In the genomic region with DNA sequence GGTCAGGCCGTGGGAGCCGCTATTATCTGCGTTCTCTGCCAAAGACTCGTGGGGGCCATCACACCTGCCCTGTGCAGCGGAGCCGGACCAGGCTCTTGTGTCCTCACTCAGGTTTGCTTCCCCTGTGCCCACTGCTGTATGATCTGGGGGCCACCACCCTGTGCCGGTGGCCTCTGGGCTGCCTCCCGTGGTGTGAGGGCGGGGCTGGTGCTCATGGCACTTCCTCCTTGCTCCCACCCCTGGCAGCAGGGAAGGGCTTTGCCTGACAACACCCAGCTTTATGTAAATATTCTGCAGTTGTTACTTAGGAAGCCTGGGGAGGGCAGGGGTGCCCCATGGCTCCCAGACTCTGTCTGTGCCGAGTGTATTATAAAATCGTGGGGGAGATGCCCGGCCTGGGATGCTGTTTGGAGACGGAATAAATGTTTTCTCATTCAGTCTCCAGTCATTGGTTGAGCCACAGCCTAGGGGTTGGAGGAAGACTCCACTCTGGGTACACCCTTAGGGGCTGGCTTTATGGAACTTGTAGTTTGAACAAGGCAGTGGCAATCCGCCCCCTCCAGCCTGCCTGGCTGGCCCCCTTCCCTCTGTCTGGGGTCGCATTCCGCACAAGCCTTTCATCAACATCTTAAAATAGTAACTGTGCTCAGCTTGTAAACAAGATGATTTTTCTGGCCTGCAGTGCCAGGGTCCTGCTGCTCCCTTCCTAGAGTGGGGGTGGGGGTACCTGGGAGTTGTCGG, we compare ENCODE assay signal across 8 cellular contexts. TPM values are rescaled to one million over a fixed set of nuclear protein-coding genes. Genes with fewer than 3 reads are reported as not detected.
A peak's percentile ranks its signal among the peaks of the same experiment; 100 is the strongest.
DNase-seq lines count a peak whose midpoint lies in the region; ATAC-seq, FAIRE-seq and TF ChIP-seq lines count a peak whose summit lies in the region.

No MANE protein-coding gene starts in this region.

- peak overlapping the region; percentile 3; the same call in 1 of the 2 replicates for H3K4me2 ChIP-seq in GM23338
- no peak overlapping the region for H3K4me2 ChIP-seq in HepG2 (ENCODE audit: low read depth, low read length)

- in situ Hi-C loops in HepG2 (cut with HindIII; ENCODE audit: extremely low pct_ligation_motif_present, low pct_unique_long_range_greater_than_20kb): no loop called here

- H3K27me3 ChIP-seq in A673 (replicated peaks; ENCODE audit: insufficient read depth, low read depth, low read length, poor library complexity) (no peaks in the 10 kb centered on the region), GM23338 (ENCODE audit: insufficient read depth) (no peaks in the 10 kb centered on the region), HepG2 (ENCODE audit: control insufficient read depth in 1 of 2, insufficient read depth in 2 of 2, low read length in 2 of 2) (no peaks in the 10 kb centered on the region), vagina (no peaks in the 10 kb centered on the region)

- intact Hi-C loops in A673 (cut with micrococcal nuclease; ENCODE audit: unreplicated experiment) (no loop called here), HepG2 (cut with micrococcal nuclease; ENCODE audit: unreplicated experiment) (no loop called here), vagina (cut with DNase I) (no loop called here)

- peak; percentile 2 for ATAC-seq in GM23338
- ATAC-seq in activated naive CD4-positive, alpha-beta T cell treated with anti-CD3 and anti-CD28 coated beads, Interleukin-2, amount 50 U/mL, for 72 hours: no peak
- no peak for ATAC-seq in HepG2

- H2AFZ ChIP-seq in GM23338 (no peak overlapping the region), HepG2 (ENCODE audit: low read length) (no peak overlapping the region)

- H3K9me2 ChIP-seq in GM23338 (ENCODE audit: insufficient read depth): no peaks in the 10 kb centered on the region

- TF ChIP-seq POLR2A in HepG2 (IDR thresholded peaks at IDR 0.05; ENCODE audit: insufficient read depth in 1 of 2, low read depth in 2 of 2, low read length in 2 of 2): peak; percentile 12 to 39; a peak in 1 of 4 replicates
- TF ChIP-seq POLR2A in vagina (IDR thresholded peaks at IDR 0.05): no peak

- H3K4me3 Mint-ChIP-seq in GM23338: peak overlapping the region; percentile 7; the same call in 1 of the 3 replicates

- no peak for TF ChIP-seq RAD21 in HepG2 (CRISPR knock-in tag; IDR thresholded peaks at IDR 0.05)

- peak overlapping the region; percentile 78; the same call in 1 of the 2 replicates for H3K27ac Mint-ChIP-seq in GM23338
- peak overlapping the region; percentile 83 to 95 for H3K27ac Mint-ChIP-seq in activated naive CD4-positive, alpha-beta T cell treated with anti-CD3 and anti-CD28 coated beads, Interleukin-2, amount 50 U/mL, for 72 hours

- H3K9me3 Mint-ChIP-seq in GM23338: no peaks in the 10 kb centered on the region; the same call in 1 of the 3 replicates
- H3K9me3 Mint-ChIP-seq in activated naive CD4-positive, alpha-beta T cell treated with anti-CD3 and anti-CD28 coated beads, Interleukin-2, amount 50 U/mL, for 72 hours: no peaks in the 10 kb centered on the region

- DNase-seq in A673 (ENCODE audit: low spot score): peak; percentile 32
- no peak for DNase-seq in GM23338 (ENCODE audit: low spot score)
- no peak for DNase-seq in activated naive CD4-positive, alpha-beta T cell treated with anti-CD3 and anti-CD28 coated beads, Interleukin-2, amount 50 U/mL, for 72 hours (ENCODE audit: low spot score in 2 of 2)
- DNase-seq in HepG2 (ENCODE audit: low spot score): no peak
- no peak for DNase-seq in vagina (ENCODE audit: extremely low spot score in 2 of 2)
- DNase-seq in stimulated activated naive CD4-positive, alpha-beta T cell treated with Interleukin-2 at 50 U/mL for 16 hours (lab: John Stamatoyannopoulos, UW): no peak
- no peak for DNase-seq in RKO (ENCODE audit: low spot score)
- no peak for DNase-seq in HTR-8/SVneo (ENCODE audit: insufficient read length, low spot score)

- H4K20me1 ChIP-seq in GM23338 (replicated peaks; ENCODE audit: insufficient read depth) (peaks cover 13% of the 10 kb centered on the region), HepG2 (ENCODE audit: insufficient read depth, low read length) (peaks cover 5% of the 10 kb centered on the region; the same call in 1 of the 2 replicates)

- WGBS in HepG2 (ENCODE audit: low lambda C conversion rate): 88% methylated on average over 17 of the region's 17 CpGs

- peaks cover 48% of the 10 kb centered on the region for H3K36me3 Mint-ChIP-seq in GM23338 (ENCODE audit: low read depth)
- peaks cover 7 to 17% of the 10 kb centered on the region in 2 donors for H3K36me3 Mint-ChIP-seq in activated naive CD4-positive, alpha-beta T cell treated with anti-CD3 and anti-CD28 coated beads, Interleukin-2, amount 50 U/mL, for 72 hours

- no peak for TF ChIP-seq EP300 in HepG2 (IDR thresholded peaks at IDR 0.05; ENCODE audit: low read depth in 2 of 2, low read length in 2 of 2)
- no peak for TF ChIP-seq EP300 in HepG2 (CRISPR knock-in tag; IDR thresholded peaks at IDR 0.05; ENCODE audit: borderline replicate concordance)

- no peak overlapping the region for H3K9ac ChIP-seq in HepG2 (ENCODE audit: insufficient read depth, low read depth, low read length)

- H3F3A ChIP-seq in GM23338 (replicated peaks; ENCODE audit: low read depth): peaks cover 16% of the 10 kb centered on the region; the same call in 1 of the 2 replicates

- POLR2A ChIA-PET in A673 (lab: Charles Lee; ENCODE audit: low non-redundant PET): interaction anchor here (0.6 kb wide), 1 partner anchor 15 kb away, joined by 3 read pairs; the partner anchor contains the start of genes AFMID and TK1
- POLR2A ChIA-PET in HepG2 (lab: Yijun Ruan, JAX): interaction anchor here (1.7 kb wide), 1 partner anchor 15 kb away, joined by 6 read pairs; the partner anchor contains the start of genes AFMID and TK1

- peaks cover 53% of the 10 kb centered on the region for H3K4me1 Mint-ChIP-seq in GM23338

- TF ChIP-seq CTCF in A673 (conservative IDR thresholded peaks at IDR 0.05; ENCODE audit: low read depth, low read length) (no peak), GM23338 (conservative IDR thresholded peaks at IDR 0.05; ENCODE audit: low read depth in 2 of 2) (no peak), HepG2 (CRISPR knock-in tag; IDR thresholded peaks at IDR 0.05) (no peak), vagina (IDR thresholded peaks at IDR 0.05) (no peak)

- H3K9me3 ChIP-seq in A673 (ENCODE audit: low read depth, low read length, poor library complexity, severe bottlenecking): no peaks in the 10 kb centered on the region
- H3K9me3 ChIP-seq in HepG2 (ENCODE audit: low read length): no peaks in the 10 kb centered on the region
- H3K9me3 ChIP-seq in vagina: no peaks in the 10 kb centered on the region

- FAIRE-seq in HepG2 (lab: Jason Lieb, UNC) (no peak), HTR-8/SVneo (lab: Jason Lieb, UNC) (no peak)

- H3K79me2 ChIP-seq in GM23338 (replicated peaks; ENCODE audit: insufficient read depth): no peaks in the 10 kb centered on the region
- peaks cover 8% of the 10 kb centered on the region for H3K79me2 ChIP-seq in HepG2 (ENCODE audit: insufficient read depth, low read length)

- H3K4me1 ChIP-seq in A673 (ENCODE audit: insufficient read depth, low read length, poor library complexity, severe bottlenecking): peaks cover 11% of the 10 kb centered on the region
- H3K4me1 ChIP-seq in GM23338 (ENCODE audit: insufficient read depth): peaks cover 21% of the 10 kb centered on the region
- H3K4me1 ChIP-seq in HepG2 (ENCODE audit: insufficient read depth, low read length): peaks cover 45% of the 10 kb centered on the region
- H3K4me1 ChIP-seq in vagina: peaks cover 79% of the 10 kb centered on the region

- BruUV-seq in A673 (replicated peaks; lab: Mats Ljungman, UMichigan): no TSS peak
- no TSS peak for BruUV-seq in HepG2 (replicated peaks; lab: Mats Ljungman, UMichigan)

- H3K27ac ChIP-seq in A673 (ENCODE audit: low read depth, low read length, poor library complexity, severe bottlenecking) (no peak overlapping the region), GM23338 (ENCODE audit: low read depth) (peak overlapping the region; percentile 66; the same call in 1 of the 2 replicates), HepG2 (ENCODE audit: extremely low read length, insufficient read depth, low read length) (no peak overlapping the region), vagina (peak overlapping the region; percentile 79)

- peaks cover 31% of the 10 kb centered on the region for H3K27me3 Mint-ChIP-seq in GM23338 (ENCODE audit: insufficient read depth, low read depth, poor library complexity)

- peaks cover 20% of the 10 kb centered on the region for H3K36me3 ChIP-seq in A673 (ENCODE audit: insufficient read depth, low read length, poor library complexity, severe bottlenecking)
- H3K36me3 ChIP-seq in GM23338 (ENCODE audit: insufficient read depth): no peaks in the 10 kb centered on the region
- peaks cover 10 to 40% of the 10 kb centered on the region in 2 experiments for H3K36me3 ChIP-seq in HepG2 (replicated peaks in 1 of 2; ENCODE audit: control insufficient read depth in 1 of 2, insufficient read depth in 2 of 2, low read length in 2 of 2)
- no peaks in the 10 kb centered on the region for H3K36me3 ChIP-seq in vagina

- H3K4me3 ChIP-seq in A673 (ENCODE audit: low read depth, low read length, poor library complexity, severe bottlenecking): no peak overlapping the region
- H3K4me3 ChIP-seq in GM23338: no peak overlapping the region
- H3K4me3 ChIP-seq in HepG2 (replicated peaks in 1 of 3; ENCODE audit: insufficient read depth in 1 of 3, low read depth in 2 of 3, low read length in 3 of 3): no peak overlapping the region
- no peak overlapping the region for H3K4me3 ChIP-seq in vagina

- CTCF ChIA-PET in A673 (lab: Charles Lee): no interaction called here
- CTCF ChIA-PET in HepG2 (lab: Yijun Ruan, JAX; ENCODE audit: low intra/inter-chr PET ratio, low total read pairs): no interaction called here

RNA-seq across cellular contexts. Expression of gene SYNGR2, which starts 4.1 kb away (rescaled TPM):
- total RNA-seq in A673 (2021): 55.3 and 59.7 TPM in 2 replicates
- 33.0 and 61.6 TPM in 2 replicates for total RNA-seq in GM23338 (2014; rRNA removed; shearing (Covaris generic))
- 43.1 and 46.9 TPM in 2 replicates for polyA plus RNA-seq in GM23338 (2016; fragmentation: Nextera tagmentation; extraction: Ambion mirVana)
- total RNA-seq in activated naive CD4-positive, alpha-beta T cell treated with anti-CD3 and anti-CD28 coated beads, Interleukin-2, amount 50 U/mL, for 72 hours: 10 to 100 TPM; 84.0 to 92.7 TPM
- total RNA-seq in HepG2 (2016; rRNA removed; fragmentation: Illumina TruSeq; extraction: Trizol): 28.7 and 46.7 TPM in 2 replicates
- 15.8 and 18.7 TPM in 2 replicates for total RNA-seq in HepG2 (2016; cell fraction: cytosol; rRNA removed; fragmentation: Illumina TruSeq; extraction: Trizol; ENCODE audit: low read depth)
- 21.7 and 51.0 TPM in 2 replicates for total RNA-seq in HepG2 (2016; cell fraction: insoluble cytoplasmic fraction; rRNA removed; fragmentation: Illumina TruSeq; extraction: Trizol)
- 31.9 and 34.8 TPM in 2 replicates for total RNA-seq in HepG2 (2016; cell fraction: membrane; rRNA removed; fragmentation: Illumina TruSeq; extraction: Trizol)
- 43.0 and 51.6 TPM in 2 replicates for total RNA-seq in HepG2 (2016; cell fraction: nucleus; rRNA removed; fragmentation: Illumina TruSeq; extraction: Trizol)
- polyA plus RNA-seq in HepG2 (2011; rRNA removed): 170 and 192 TPM in 2 replicates
- polyA plus RNA-seq in HepG2 (2011; cell fraction: cytosol; rRNA removed): 200 and 244 TPM in 2 replicates
- polyA plus RNA-seq in HepG2 (2011; cell fraction: nucleus; rRNA removed): 116 and 129 TPM in 2 replicates
- 52.7 and 59.2 TPM in 2 replicates for polyA plus RNA-seq in HepG2 (2012)
- 35.1 and 40.6 TPM in 2 replicates for polyA plus RNA-seq in HepG2 (2016; cell fraction: cytosol; fragmentation: Illumina TruSeq; extraction: Trizol; ENCODE audit: low read depth)
- polyA plus RNA-seq in HepG2 (2016; cell fraction: insoluble cytoplasmic fraction; fragmentation: Illumina TruSeq; extraction: Trizol; ENCODE audit: low read depth): 52.5 and 60.0 TPM in 2 replicates
- 62.1 and 68.8 TPM in 2 replicates for polyA plus RNA-seq in HepG2 (2016; cell fraction: membrane; fragmentation: Illumina TruSeq; extraction: Trizol; ENCODE audit: low read depth)
- 160 and 166 TPM in 2 replicates for polyA plus RNA-seq in HepG2 (2016; cell fraction: nucleus; fragmentation: Illumina TruSeq; extraction: Trizol; ENCODE audit: insufficient read depth, low read depth)
- 231 and 401 TPM in 2 replicates for polyA minus RNA-seq in HepG2 (2011; rRNA and poly(A)+ RNA removed; ENCODE audit: low replicate concordance)
- polyA minus RNA-seq in HepG2 (2011; cell fraction: cytosol; rRNA and poly(A)+ RNA removed): 73.3 and 75.3 TPM in 2 replicates
- 23.0 and 28.7 TPM in 2 replicates for polyA minus RNA-seq in HepG2 (2011; cell fraction: nucleus; rRNA and poly(A)+ RNA removed)
- 82.3 TPM for total RNA-seq in vagina

RNA-seq across cellular contexts. Expression of gene TK1, which starts 14.4 kb away (rescaled TPM):
- total RNA-seq in A673 (2021) (133 and 136 TPM in 2 replicates), HepG2 (2016; rRNA removed; fragmentation: Illumina TruSeq; extraction: Trizol) (96.0 and 114 TPM in 2 replicates), vagina (3.7 TPM)
- total RNA-seq in GM23338 (2014; rRNA removed; shearing (Covaris generic)): 83.7 and 84.4 TPM in 2 replicates
- polyA plus RNA-seq in GM23338 (2016; fragmentation: Nextera tagmentation; extraction: Ambion mirVana) (74.5 and 74.6 TPM in 2 replicates), HepG2 (2011; rRNA removed) (33.2 and 45.0 TPM in 2 replicates)
- total RNA-seq in activated naive CD4-positive, alpha-beta T cell treated with anti-CD3 and anti-CD28 coated beads, Interleukin-2, amount 50 U/mL, for 72 hours: 100 to 1,000 TPM; 129 to 234 TPM
- total RNA-seq in HepG2 (2016; cell fraction: cytosol; rRNA removed; fragmentation: Illumina TruSeq; extraction: Trizol; ENCODE audit: low read depth): 20.1 and 22.9 TPM in 2 replicates
- 95.6 and 109 TPM in 2 replicates for total RNA-seq in HepG2 (2016; cell fraction: insoluble cytoplasmic fraction; rRNA removed; fragmentation: Illumina TruSeq; extraction: Trizol)
- total RNA-seq in HepG2 (2016; cell fraction: membrane; rRNA removed; fragmentation: Illumina TruSeq; extraction: Trizol): 30.2 and 33.7 TPM in 2 replicates
- total RNA-seq in HepG2 (2016; cell fraction: nucleus; rRNA removed; fragmentation: Illumina TruSeq; extraction: Trizol): 38.0 and 39.0 TPM in 2 replicates
- polyA plus RNA-seq in HepG2 (2011; cell fraction: cytosol; rRNA removed): 36.3 and 78.7 TPM in 2 replicates
- polyA plus RNA-seq in HepG2 (2011; cell fraction: nucleus; rRNA removed): 27.9 and 41.4 TPM in 2 replicates
- 15.9 and 24.5 TPM in 2 replicates for polyA plus RNA-seq in HepG2 (2012)
- 18.4 and 18.5 TPM in 2 replicates for polyA plus RNA-seq in HepG2 (2016; cell fraction: cytosol; fragmentation: Illumina TruSeq; extraction: Trizol; ENCODE audit: low read depth)
- 130 and 138 TPM in 2 replicates for polyA plus RNA-seq in HepG2 (2016; cell fraction: insoluble cytoplasmic fraction; fragmentation: Illumina TruSeq; extraction: Trizol; ENCODE audit: low read depth)
- polyA plus RNA-seq in HepG2 (2016; cell fraction: membrane; fragmentation: Illumina TruSeq; extraction: Trizol; ENCODE audit: low read depth): 21.2 and 23.8 TPM in 2 replicates
- polyA plus RNA-seq in HepG2 (2016; cell fraction: nucleus; fragmentation: Illumina TruSeq; extraction: Trizol; ENCODE audit: insufficient read depth, low read depth): 61.0 and 63.4 TPM in 2 replicates
- 74.6 and 146 TPM in 2 replicates for polyA minus RNA-seq in HepG2 (2011; rRNA and poly(A)+ RNA removed; ENCODE audit: low replicate concordance)
- 21.4 and 38.3 TPM in 2 replicates for polyA minus RNA-seq in HepG2 (2011; cell fraction: cytosol; rRNA and poly(A)+ RNA removed)
- polyA minus RNA-seq in HepG2 (2011; cell fraction: nucleus; rRNA and poly(A)+ RNA removed): 10.7 and 15.2 TPM in 2 replicates

RNA-seq across cellular contexts. Expression of gene AFMID, which starts 14.7 kb away (rescaled TPM):
- total RNA-seq in A673 (2021) (64.1 and 65.0 TPM in 2 replicates), HepG2 (2016; rRNA removed; fragmentation: Illumina TruSeq; extraction: Trizol) (270 and 327 TPM in 2 replicates), vagina (47.6 TPM)
- total RNA-seq in GM23338 (2014; rRNA removed; shearing (Covaris generic)): 43.0 and 47.5 TPM in 2 replicates
- polyA plus RNA-seq in GM23338 (2016; fragmentation: Nextera tagmentation; extraction: Ambion mirVana) (36.8 and 38.0 TPM in 2 replicates), HepG2 (2011; rRNA removed) (249 and 317 TPM in 2 replicates)
- 10 to 100 TPM; 27.1 to 60.6 TPM for total RNA-seq in activated naive CD4-positive, alpha-beta T cell treated with anti-CD3 and anti-CD28 coated beads, Interleukin-2, amount 50 U/mL, for 72 hours
- 87.2 and 91.8 TPM in 2 replicates for total RNA-seq in HepG2 (2016; cell fraction: cytosol; rRNA removed; fragmentation: Illumina TruSeq; extraction: Trizol; ENCODE audit: low read depth)
- 272 and 349 TPM in 2 replicates for total RNA-seq in HepG2 (2016; cell fraction: insoluble cytoplasmic fraction; rRNA removed; fragmentation: Illumina TruSeq; extraction: Trizol)
- 147 and 156 TPM in 2 replicates for total RNA-seq in HepG2 (2016; cell fraction: membrane; rRNA removed; fragmentation: Illumina TruSeq; extraction: Trizol)
- total RNA-seq in HepG2 (2016; cell fraction: nucleus; rRNA removed; fragmentation: Illumina TruSeq; extraction: Trizol): 146 and 156 TPM in 2 replicates
- polyA plus RNA-seq in HepG2 (2011; cell fraction: cytosol; rRNA removed): 229 and 274 TPM in 2 replicates
- 417 and 490 TPM in 2 replicates for polyA plus RNA-seq in HepG2 (2011; cell fraction: nucleus; rRNA removed)
- polyA plus RNA-seq in HepG2 (2012): 302 and 303 TPM in 2 replicates
- 66.5 and 75.3 TPM in 2 replicates for polyA plus RNA-seq in HepG2 (2016; cell fraction: cytosol; fragmentation: Illumina TruSeq; extraction: Trizol; ENCODE audit: low read depth)
- 406 and 430 TPM in 2 replicates for polyA plus RNA-seq in HepG2 (2016; cell fraction: insoluble cytoplasmic fraction; fragmentation: Illumina TruSeq; extraction: Trizol; ENCODE audit: low read depth)
- 103 and 126 TPM in 2 replicates for polyA plus RNA-seq in HepG2 (2016; cell fraction: membrane; fragmentation: Illumina TruSeq; extraction: Trizol; ENCODE audit: low read depth)
- polyA plus RNA-seq in HepG2 (2016; cell fraction: nucleus; fragmentation: Illumina TruSeq; extraction: Trizol; ENCODE audit: insufficient read depth, low read depth): 409 and 442 TPM in 2 replicates
- polyA minus RNA-seq in HepG2 (2011; rRNA and poly(A)+ RNA removed; ENCODE audit: low replicate concordance): 60.4 and 341 TPM in 2 replicates
- 127 and 156 TPM in 2 replicates for polyA minus RNA-seq in HepG2 (2011; cell fraction: cytosol; rRNA and poly(A)+ RNA removed)
- 114 and 156 TPM in 2 replicates for polyA minus RNA-seq in HepG2 (2011; cell fraction: nucleus; rRNA and poly(A)+ RNA removed)

RNA-seq across cellular contexts. Expression of gene C17orf99, which starts 26.3 kb away (rescaled TPM):
- total RNA-seq in A673 (2021) (not detected in 2 replicates), HepG2 (2016; rRNA removed; fragmentation: Illumina TruSeq; extraction: Trizol) (0.22 and 1.7 TPM in 2 replicates), vagina (not detected)
- not detected in 2 replicates for total RNA-seq in GM23338 (2014; rRNA removed; shearing (Covaris generic))
- polyA plus RNA-seq in GM23338 (2016; fragmentation: Nextera tagmentation; extraction: Ambion mirVana) (not detected in 2 replicates), HepG2 (2011; rRNA removed) (1.9 and 2.8 TPM in 2 replicates)
- not detected for total RNA-seq in activated naive CD4-positive, alpha-beta T cell treated with anti-CD3 and anti-CD28 coated beads, Interleukin-2, amount 50 U/mL, for 72 hours
- 0.51 and 0.88 TPM in 2 replicates for total RNA-seq in HepG2 (2016; cell fraction: cytosol; rRNA removed; fragmentation: Illumina TruSeq; extraction: Trizol; ENCODE audit: low read depth)
- 0.84 and 0.86 TPM in 2 replicates for total RNA-seq in HepG2 (2016; cell fraction: insoluble cytoplasmic fraction; rRNA removed; fragmentation: Illumina TruSeq; extraction: Trizol)
- total RNA-seq in HepG2 (2016; cell fraction: membrane; rRNA removed; fragmentation: Illumina TruSeq; extraction: Trizol): 1.1 and 1.2 TPM in 2 replicates
- 0.38 and 2.4 TPM in 2 replicates for total RNA-seq in HepG2 (2016; cell fraction: nucleus; rRNA removed; fragmentation: Illumina TruSeq; extraction: Trizol)
- polyA plus RNA-seq in HepG2 (2011; cell fraction: cytosol; rRNA removed): 1.1 and 1.8 TPM in 2 replicates
- polyA plus RNA-seq in HepG2 (2011; cell fraction: nucleus; rRNA removed): 5.8 and 10.0 TPM in 2 replicates
- 1.5 and 2.2 TPM in 2 replicates for polyA plus RNA-seq in HepG2 (2012)
- polyA plus RNA-seq in HepG2 (2016; cell fraction: cytosol; fragmentation: Illumina TruSeq; extraction: Trizol; ENCODE audit: low read depth): 0.23 and 0.46 TPM in 2 replicates
- polyA plus RNA-seq in HepG2 (2016; cell fraction: insoluble cytoplasmic fraction; fragmentation: Illumina TruSeq; extraction: Trizol; ENCODE audit: low read depth): 0.60 TPM in 1 of 2 replicates, not detected in the other
- polyA plus RNA-seq in HepG2 (2016; cell fraction: membrane; fragmentation: Illumina TruSeq; extraction: Trizol; ENCODE audit: low read depth): 0.59 and 1.1 TPM in 2 replicates
- 2.4 and 2.9 TPM in 2 replicates for polyA plus RNA-seq in HepG2 (2016; cell fraction: nucleus; fragmentation: Illumina TruSeq; extraction: Trizol; ENCODE audit: insufficient read depth, low read depth)
- 0.72 TPM in 1 of 2 replicates, not detected in the other for polyA minus RNA-seq in HepG2 (2011; rRNA and poly(A)+ RNA removed; ENCODE audit: low replicate concordance)
- not detected in 2 replicates for polyA minus RNA-seq in HepG2 (2011; cell fraction: cytosol; rRNA and poly(A)+ RNA removed)
- 1.5 and 3.1 TPM in 2 replicates for polyA minus RNA-seq in HepG2 (2011; cell fraction: nucleus; rRNA and poly(A)+ RNA removed)

RNA-seq across cellular contexts. Expression of gene BIRC5, which starts 41.6 kb away (rescaled TPM):
- total RNA-seq in A673 (2021) (158 and 160 TPM in 2 replicates), HepG2 (2016; rRNA removed; fragmentation: Illumina TruSeq; extraction: Trizol) (135 and 167 TPM in 2 replicates), vagina (3.4 TPM)
- 89.7 and 114 TPM in 2 replicates for total RNA-seq in GM23338 (2014; rRNA removed; shearing (Covaris generic))
- polyA plus RNA-seq in GM23338 (2016; fragmentation: Nextera tagmentation; extraction: Ambion mirVana) (111 and 132 TPM in 2 replicates), HepG2 (2011; rRNA removed) (18.5 and 30.3 TPM in 2 replicates)
- total RNA-seq in activated naive CD4-positive, alpha-beta T cell treated with anti-CD3 and anti-CD28 coated beads, Interleukin-2, amount 50 U/mL, for 72 hours: 100 to 1,000 TPM in 1 of 2 donors, 10 to 100 TPM in 1; 87.4 to 106 TPM
- total RNA-seq in HepG2 (2016; cell fraction: cytosol; rRNA removed; fragmentation: Illumina TruSeq; extraction: Trizol; ENCODE audit: low read depth): 34.5 and 39.0 TPM in 2 replicates
- total RNA-seq in HepG2 (2016; cell fraction: insoluble cytoplasmic fraction; rRNA removed; fragmentation: Illumina TruSeq; extraction: Trizol): 131 and 168 TPM in 2 replicates
- total RNA-seq in HepG2 (2016; cell fraction: membrane; rRNA removed; fragmentation: Illumina TruSeq; extraction: Trizol): 97.3 and 97.8 TPM in 2 replicates
- total RNA-seq in HepG2 (2016; cell fraction: nucleus; rRNA removed; fragmentation: Illumina TruSeq; extraction: Trizol): 62.8 and 63.7 TPM in 2 replicates
- 26.4 and 35.2 TPM in 2 replicates for polyA plus RNA-seq in HepG2 (2011; cell fraction: cytosol; rRNA removed)
- polyA plus RNA-seq in HepG2 (2011; cell fraction: nucleus; rRNA removed): 11.3 and 14.8 TPM in 2 replicates
- 20.8 and 42.6 TPM in 2 replicates for polyA plus RNA-seq in HepG2 (2012)
- polyA plus RNA-seq in HepG2 (2016; cell fraction: cytosol; fragmentation: Illumina TruSeq; extraction: Trizol; ENCODE audit: low read depth): 27.8 and 29.4 TPM in 2 replicates
- polyA plus RNA-seq in HepG2 (2016; cell fraction: insoluble cytoplasmic fraction; fragmentation: Illumina TruSeq; extraction: Trizol; ENCODE audit: low read depth): 158 and 162 TPM in 2 replicates
- 64.5 and 65.4 TPM in 2 replicates for polyA plus RNA-seq in HepG2 (2016; cell fraction: membrane; fragmentation: Illumina TruSeq; extraction: Trizol; ENCODE audit: low read depth)
- 90.2 and 97.1 TPM in 2 replicates for polyA plus RNA-seq in HepG2 (2016; cell fraction: nucleus; fragmentation: Illumina TruSeq; extraction: Trizol; ENCODE audit: insufficient read depth, low read depth)
- polyA minus RNA-seq in HepG2 (2011; rRNA and poly(A)+ RNA removed; ENCODE audit: low replicate concordance): 62.3 and 97.9 TPM in 2 replicates
- polyA minus RNA-seq in HepG2 (2011; cell fraction: cytosol; rRNA and poly(A)+ RNA removed): 18.6 and 37.7 TPM in 2 replicates
- 20.9 and 36.8 TPM in 2 replicates for polyA minus RNA-seq in HepG2 (2011; cell fraction: nucleus; rRNA and poly(A)+ RNA removed)

Comparison
In these comparisons a context has a peak if more than half of its experiments do, and no peak if none do; other contexts are left out.
1. H3K27ac ChIP-seq: peak in GM23338 (single experiment) and vagina (single experiment); none in A673 (single experiment) and HepG2 (single experiment).
2. POLR2A ChIP-seq: peak in HepG2 (2 of 2); none in vagina (0 of 2).